Comparison of ENCODE assay signal across 9 cellular contexts in genomic region chr19:11797491-11797890, GRCh38. TPM values are rescaled to one million over a fixed set of nuclear protein-coding genes. Genes with fewer than 3 reads are reported as not detected.
DNase-seq lines count a peak whose midpoint lies in the region; ATAC-seq and TF ChIP-seq lines count a peak whose summit lies in the region.
"Had no signal": no experiment of that assay in that cellular context is flagged by ENCODE, and none has a peak within 500 bp of the region (broad histone marks: within the 10 kb centered on the region; RNA-seq: fewer than 3 reads in every experiment).

No MANE protein-coding gene starts in this region.

- no peaks in the 10 kb centered on the region for H3K27me3 ChIP-seq in CD4-positive, CD25-positive, alpha-beta regulatory T cell (ENCODE audit: control insufficient read depth, insufficient read depth, low read length)
- peaks cover 6% of the 10 kb centered on the region; the same call in 1 of the 2 replicates for H3K27me3 ChIP-seq in H7 (ENCODE audit: control insufficient read depth, insufficient read depth, low read length)
- no peaks in the 10 kb centered on the region for H3K27me3 ChIP-seq in left ventricle myocardium inferior (ENCODE audit: low read depth)
- H3K27me3 ChIP-seq in upper lobe of right lung: no peaks in the 10 kb centered on the region

- peaks cover 0 to 3% of the 10 kb centered on the region in 2 experiments for H3K9me3 ChIP-seq in CD4-positive, CD25-positive, alpha-beta regulatory T cell (ENCODE audit: control insufficient read depth in 2 of 2, low read length in 2 of 2)
- H3K9me3 ChIP-seq in T-helper 17 cell (ENCODE audit: control insufficient read depth, low read length, poor library complexity, severe bottlenecking) (no peaks in the 10 kb centered on the region), left ventricle myocardium inferior (replicated peaks) (no peaks in the 10 kb centered on the region), upper lobe of right lung (no peaks in the 10 kb centered on the region)

- peaks cover 6% of the 10 kb centered on the region for H3K27me3 Mint-ChIP-seq in CD4-positive, CD25-positive, alpha-beta regulatory T cell
- H3K27me3 Mint-ChIP-seq in T-helper 17 cell: no peaks in the 10 kb centered on the region
- H3K27me3 Mint-ChIP-seq in progenitor cell of endocrine pancreas: peaks cover 23% of the 10 kb centered on the region

- no peaks in the 10 kb centered on the region for H3K36me3 ChIP-seq in CD4-positive, CD25-positive, alpha-beta regulatory T cell (ENCODE audit: control insufficient read depth, insufficient read depth, low read length)
- H3K36me3 ChIP-seq in H7 (replicated peaks; ENCODE audit: control insufficient read depth, insufficient read depth, low read length) (no peaks in the 10 kb centered on the region), left ventricle myocardium inferior (no peaks in the 10 kb centered on the region), upper lobe of right lung (no peaks in the 10 kb centered on the region)

- H3K4me1 Mint-ChIP-seq in CD4-positive, CD25-positive, alpha-beta regulatory T cell: peaks cover 5 to 16% (median 12%) of the 10 kb centered on the region in 4 donors
- peaks cover 15% of the 10 kb centered on the region for H3K4me1 Mint-ChIP-seq in T-helper 17 cell
- peaks cover 8% of the 10 kb centered on the region for H3K4me1 Mint-ChIP-seq in progenitor cell of endocrine pancreas (ENCODE audit: low read depth)

- peaks cover 14% of the 10 kb centered on the region for H3K4me1 ChIP-seq in CD4-positive, CD25-positive, alpha-beta regulatory T cell (ENCODE audit: control insufficient read depth, insufficient read depth, low read length, poor library complexity, severe bottlenecking)
- H3K4me1 ChIP-seq in left ventricle myocardium inferior (peaks cover 27% of the 10 kb centered on the region), upper lobe of right lung (peaks cover 6% of the 10 kb centered on the region)

- H3K27ac Mint-ChIP-seq in CD4-positive, CD25-positive, alpha-beta regulatory T cell: peak overlapping the region in 1 of 3 donors; percentile 86
- H3K27ac Mint-ChIP-seq in T-helper 17 cell (peak overlapping the region; percentile 29), progenitor cell of endocrine pancreas (peak overlapping the region; percentile 99)

- peak; percentile 58 to 63 for ATAC-seq in CD4-positive, CD25-positive, alpha-beta regulatory T cell (ENCODE audit: low read depth in 2 of 2)
- ATAC-seq in T-helper 17 cell (peak; percentile 71), upper lobe of right lung (peak; percentile 96)

- no peak overlapping the region for H3K4me3 ChIP-seq in CD4-positive, CD25-positive, alpha-beta regulatory T cell (ENCODE audit: low read depth, low read length)
- H3K4me3 ChIP-seq in H7 (ENCODE audit: insufficient read depth, low read depth, low read length) (no peak overlapping the region), left ventricle myocardium inferior (peak overlapping the region; percentile 92), upper lobe of right lung (no peak overlapping the region)

- DNase-seq in CD4-positive, CD25-positive, alpha-beta regulatory T cell: peak; percentile 63 to 83 (median 78)
- DNase-seq in H7: peak; percentile 78
- DNase-seq in NCI-H1436 (lab: John Stamatoyannopoulos, UW): peak; percentile 91
- DNase-seq in T-helper 17 cell: peak; percentile 36 to 68 (median 48)
- DNase-seq in amygdala (lab: John Stamatoyannopoulos, UW): peak in 55 of 56 donors; percentile 0 to 88 (median 58)
- DNase-seq in left ventricle myocardium inferior: peak; percentile 85
- peak; percentile 80 for DNase-seq in progenitor cell of endocrine pancreas (ENCODE audit: low spot score, unreplicated experiment)
- DNase-seq in upper lobe of right lung: peak; percentile 88

- peak; percentile 92 for TF ChIP-seq CTCF in left ventricle myocardium inferior (IDR thresholded peaks at IDR 0.05; ENCODE audit: borderline replicate concordance)
- TF ChIP-seq CTCF in progenitor cell of endocrine pancreas (IDR thresholded peaks at IDR 0.05; ENCODE audit: unreplicated experiment): peak; percentile 86
- peak; percentile 88 for TF ChIP-seq CTCF in upper lobe of right lung (IDR thresholded peaks at IDR 0.05)

- peaks cover 5% of the 10 kb centered on the region for H3K36me3 Mint-ChIP-seq in CD4-positive, CD25-positive, alpha-beta regulatory T cell
- H3K36me3 Mint-ChIP-seq in T-helper 17 cell (ENCODE audit: low read depth) (peaks cover 2% of the 10 kb centered on the region), progenitor cell of endocrine pancreas (ENCODE audit: insufficient read depth) (peaks cover 7% of the 10 kb centered on the region)

- H3K9me3 Mint-ChIP-seq in CD4-positive, CD25-positive, alpha-beta regulatory T cell: peaks cover 0 to 15% (median 4%) of the 10 kb centered on the region in 7 donors
- H3K9me3 Mint-ChIP-seq in progenitor cell of endocrine pancreas (ENCODE audit: low read depth): peaks cover 3% of the 10 kb centered on the region

- H3K27ac ChIP-seq in CD4-positive, CD25-positive, alpha-beta regulatory T cell (ENCODE audit: insufficient read depth, low read length, poor library complexity, severe bottlenecking): no peak overlapping the region
- H3K27ac ChIP-seq in left ventricle myocardium inferior (replicated peaks) (peak overlapping the region; percentile 94), upper lobe of right lung (no peak overlapping the region)
- H3K27ac ChIP-seq: HL-60 had no signal

- H3K4me3 Mint-ChIP-seq in CD4-positive, CD25-positive, alpha-beta regulatory T cell: peak overlapping the region; percentile 51 to 89 (median 74)
- H3K4me3 Mint-ChIP-seq in T-helper 17 cell: peak overlapping the region; percentile 90
- peak overlapping the region; percentile 84 for H3K4me3 Mint-ChIP-seq in progenitor cell of endocrine pancreas (ENCODE audit: low read depth)

- intact Hi-C loops in left ventricle myocardium inferior (cut with micrococcal nuclease): no loop called here
- intact Hi-C loops in upper lobe of right lung (cut with DNase I): no loop called here

RNA-seq across cellular contexts. Expression of gene ZNF491, which starts 0.8 kb away (rescaled TPM):
- 0.62 TPM for total RNA-seq in CD4-positive, CD25-positive, alpha-beta regulatory T cell
- under 1 TPM in 2 of 4 donors, not detected in 2; 0.10 to 0.86 TPM for polyA plus RNA-seq in CD4-positive, CD25-positive, alpha-beta regulatory T cell
- total RNA-seq in H7 (2014; rRNA removed; shearing (Covaris generic)): 0.03 TPM in 1 of 2 replicates, not detected in the other
- total RNA-seq in T-helper 17 cell: under 1 TPM; 0.26 to 0.60 TPM
- total RNA-seq in left ventricle myocardium inferior: 2.4 TPM
- total RNA-seq in progenitor cell of endocrine pancreas: 5.4 and 6.5 TPM in 2 replicates
- 1.9 TPM for total RNA-seq in upper lobe of right lung

RNA-seq across cellular contexts. Expression of gene ZNF440, which starts 16.6 kb away (rescaled TPM):
- 13.1 TPM for total RNA-seq in CD4-positive, CD25-positive, alpha-beta regulatory T cell
- 1 to 10 TPM in 3 of 4 donors, under 1 TPM in 1; 0.68 to 5.3 (median 2.7) TPM for polyA plus RNA-seq in CD4-positive, CD25-positive, alpha-beta regulatory T cell
- 0.55 TPM in 1 of 2 replicates, not detected in the other for total RNA-seq in H7 (2014; rRNA removed; shearing (Covaris generic))
- 1 to 10 TPM; 7.9 to 9.5 TPM for total RNA-seq in T-helper 17 cell
- total RNA-seq in left ventricle myocardium inferior: 3.7 TPM
- 21.9 and 23.2 TPM in 2 replicates for total RNA-seq in progenitor cell of endocrine pancreas
- total RNA-seq in upper lobe of right lung: 12.4 TPM

RNA-seq across cellular contexts. Expression of gene ZNF441, which starts 30.7 kb away (rescaled TPM):
- 2.7 TPM for total RNA-seq in CD4-positive, CD25-positive, alpha-beta regulatory T cell
- 1 to 10 TPM; 3.7 to 6.3 (median 5.1) TPM for polyA plus RNA-seq in CD4-positive, CD25-positive, alpha-beta regulatory T cell
- total RNA-seq in H7 (2014; rRNA removed; shearing (Covaris generic)): not detected in 2 replicates
- 1 to 10 TPM; 3.3 to 4.6 TPM for total RNA-seq in T-helper 17 cell
- 4.3 TPM for total RNA-seq in left ventricle myocardium inferior
- total RNA-seq in progenitor cell of endocrine pancreas: 3.8 and 4.4 TPM in 2 replicates
- total RNA-seq in upper lobe of right lung: 10.0 TPM

RNA-seq across cellular contexts. Expression of gene ZNF439, which starts 51.0 kb away (rescaled TPM):
- 6.0 TPM for total RNA-seq in CD4-positive, CD25-positive, alpha-beta regulatory T cell
- 1 to 10 TPM in 2 of 4 donors, under 1 TPM in 2; 0.60 to 4.6 (median 2.2) TPM for polyA plus RNA-seq in CD4-positive, CD25-positive, alpha-beta regulatory T cell
- total RNA-seq in H7 (2014; rRNA removed; shearing (Covaris generic)): not detected in 2 replicates
- total RNA-seq in T-helper 17 cell (1 to 10 TPM; 4.5 to 8.4 TPM), left ventricle myocardium inferior (4.8 TPM), progenitor cell of endocrine pancreas (2.0 and 2.5 TPM in 2 replicates), upper lobe of right lung (9.4 TPM)

RNA-seq across cellular contexts. Expression of gene ZNF823, which starts 58.7 kb away (rescaled TPM):
- 4.8 TPM for total RNA-seq in CD4-positive, CD25-positive, alpha-beta regulatory T cell
- 1 to 10 TPM; 1.6 to 4.2 (median 2.5) TPM for polyA plus RNA-seq in CD4-positive, CD25-positive, alpha-beta regulatory T cell
- 0.81 TPM in 1 of 2 replicates, not detected in the other for total RNA-seq in H7 (2014; rRNA removed; shearing (Covaris generic))
- 1 to 10 TPM; 1.7 to 2.4 TPM for total RNA-seq in T-helper 17 cell
- 3.3 TPM for total RNA-seq in left ventricle myocardium inferior
- 12.0 and 12.4 TPM in 2 replicates for total RNA-seq in progenitor cell of endocrine pancreas
- 5.6 TPM for total RNA-seq in upper lobe of right lung
